ENCODE assay signal across 9 cellular contexts in genomic region chr9:127448112-127448805, GRCh38. TPM values are rescaled to one million over a fixed set of nuclear protein-coding genes. Genes with fewer than 3 reads are reported as not detected.
DNase-seq lines count a peak whose midpoint lies in the region; ATAC-seq lines count a peak whose summit lies in the region.
"Had no signal": no experiment of that assay in that cellular context is flagged by ENCODE, and none has a peak within 500 bp of the region (broad histone marks: within the 10 kb centered on the region; RNA-seq: fewer than 3 reads in every experiment).

No MANE protein-coding gene starts in this region.

- ATAC-seq in HG02973 (IDR thresholded peaks at IDR 0.05; ENCODE audit: unreplicated experiment), result no peak
- ATAC-seq in HG03280 (IDR thresholded peaks at IDR 0.05; ENCODE audit: unreplicated experiment), result no peak

- no peak overlapping the region for H3K4me3 ChIP-seq in CD4-positive, alpha-beta memory T cell (ENCODE audit: low read length in 2 of 2)
- H3K4me3 ChIP-seq in HUES64 (ENCODE audit: low read length), result peak overlapping the region; percentile 98
- peak overlapping the region; percentile 96 for H3K4me3 ChIP-seq in mesodermal cell (ENCODE audit: extremely low read depth, insufficient read depth, low read length, poor library complexity, severe bottlenecking)

- H3K9ac ChIP-seq in HUES64 (ENCODE audit: low read depth, low read length), result peak overlapping the region; percentile 100

- peaks cover 52 to 79% of the 10 kb centered on the region in 2 donors for H3K36me3 Mint-ChIP-seq in CD4-positive, alpha-beta memory T cell

- POLR2A ChIA-PET in CD4-positive, alpha-beta memory T cell (lab: Charles Lee; ENCODE audit: partially characterized antibody), result interaction anchor here (0.6 to 0.8 kb wide), 3 partner anchors 11 to 224 kb away, joined by 3 read pairs; no protein-coding TSS in a partner anchor

- peak overlapping the region; percentile 83 for H3K27ac ChIP-seq in CD4-positive, alpha-beta memory T cell (ENCODE audit: low read depth, low read length)
- peak overlapping the region; percentile 70 for H3K27ac ChIP-seq in HUES64 (ENCODE audit: low read depth, low read length)
- peak overlapping the region; percentile 17 for H3K27ac ChIP-seq in mesodermal cell (ENCODE audit: low read depth, low read length, severe bottlenecking)

- peaks cover 57% of the 10 kb centered on the region for H3K36me3 ChIP-seq in CD4-positive, alpha-beta memory T cell (ENCODE audit: insufficient read depth, low read length)
- H3K36me3 ChIP-seq in HUES64 (ENCODE audit: insufficient read depth, low read length) (peaks cover 72% of the 10 kb centered on the region), mesodermal cell (ENCODE audit: control insufficient read depth, insufficient read depth, low read length) (peaks cover 67% of the 10 kb centered on the region)

- H3K9me3 ChIP-seq in CD4-positive, alpha-beta memory T cell (ENCODE audit: control insufficient read depth in 1 of 2, low read length in 2 of 2), result no peaks in the 10 kb centered on the region
- H3K9me3 ChIP-seq in HUES64 (ENCODE audit: insufficient read depth, low read depth, low read length), result no peaks in the 10 kb centered on the region
- peaks cover 16% of the 10 kb centered on the region for H3K9me3 ChIP-seq in mesodermal cell (ENCODE audit: control insufficient read depth, low read length)

- peak overlapping the region in 6 of 7 donors; percentile 70 to 98 (median 96) for H3K27ac Mint-ChIP-seq in CD4-positive, alpha-beta memory T cell

- peaks cover 0 to 8% (median 0%) of the 10 kb centered on the region in 8 donors for H3K9me3 Mint-ChIP-seq in CD4-positive, alpha-beta memory T cell

- CTCF ChIA-PET in CD4-positive, alpha-beta memory T cell (lab: Charles Lee; ENCODE audit: partially characterized antibody), result no interaction called here

- intact Hi-C loops in CD4-positive, alpha-beta memory T cell (cut with micrococcal nuclease), result no loop called here

- no peak for DNase-seq in CD4-positive, alpha-beta memory T cell
- peak; percentile 79 for DNase-seq in amniotic epithelial cell (ENCODE audit: low read depth)
- no peak for DNase-seq in SK-N-DZ (ENCODE audit: low spot score)
- DNase-seq in DMS153 (lab: John Stamatoyannopoulos, UW), result no peak
- DNase-seq: SIG-M5 had no signal

- peaks cover 26 to 62% (median 39%) of the 10 kb centered on the region in 4 donors for H3K4me1 Mint-ChIP-seq in CD4-positive, alpha-beta memory T cell

- WGBS in HUES64, result 95% methylated on average over 8 of the region's 8 CpGs
- 96 to 98% methylated on average over 8 of the region's 8 CpGs for WGBS in mesodermal cell (ENCODE audit: insufficient coverage in 2 of 2), 2 experiments

- no peaks in the 10 kb centered on the region for H3K27me3 Mint-ChIP-seq in CD4-positive, alpha-beta memory T cell

- H3K4me1 ChIP-seq in CD4-positive, alpha-beta memory T cell (ENCODE audit: insufficient read depth, low read length), result peaks cover 29% of the 10 kb centered on the region
- H3K4me1 ChIP-seq in HUES64 (ENCODE audit: insufficient read depth, low read length) (peaks cover 5% of the 10 kb centered on the region; the same call in 1 of the 2 replicates), mesodermal cell (ENCODE audit: control insufficient read depth, insufficient read depth, low read length, poor library complexity, severe bottlenecking) (peaks cover 11% of the 10 kb centered on the region)

- H3K27me3 ChIP-seq in CD4-positive, alpha-beta memory T cell (ENCODE audit: insufficient read depth, low read length), result no peaks in the 10 kb centered on the region
- H3K27me3 ChIP-seq in HUES64 (ENCODE audit: insufficient read depth, low read length), result no peaks in the 10 kb centered on the region

- H3K4me3 Mint-ChIP-seq in CD4-positive, alpha-beta memory T cell, result peak overlapping the region in 6 of 8 donors; percentile 25 to 99 (median 42)

RNA-seq across cellular contexts. Expression of gene RPL12, which starts 2.9 kb away (rescaled TPM):
- total RNA-seq in CD4-positive, alpha-beta memory T cell, result 1,000 to 10,000 TPM; 1,622 to 1,664 TPM
- 1,000 to 10,000 TPM; 1,304 to 1,786 TPM for polyA plus RNA-seq in CD4-positive, alpha-beta memory T cell
- 1,412 TPM for polyA plus RNA-seq in HUES64 (2013, experiment 1 of 2)
- 1,543 TPM for polyA plus RNA-seq in HUES64 (2013, experiment 2 of 2)
- 1,589 TPM for polyA plus RNA-seq in mesodermal cell (2013, experiment 1 of 2)
- 1,467 TPM for polyA plus RNA-seq in mesodermal cell (2013, experiment 2 of 2)
- 1,887 and 2,362 TPM in 2 replicates for polyA plus RNA-seq in SK-N-DZ (2014; cell fraction: cytosol; rRNA removed)
- 1,256 and 1,841 TPM in 2 replicates for polyA plus RNA-seq in SK-N-DZ (2014; cell fraction: nucleus; rRNA removed)

RNA-seq across cellular contexts. Expression of gene LRSAM1, which starts 3.1 kb away (rescaled TPM):
- 10 to 100 TPM; 30.5 to 31.3 TPM for total RNA-seq in CD4-positive, alpha-beta memory T cell
- polyA plus RNA-seq in CD4-positive, alpha-beta memory T cell, result 1 to 10 TPM; 4.3 to 9.2 TPM
- 9.9 TPM for polyA plus RNA-seq in HUES64 (2013, experiment 1 of 2)
- polyA plus RNA-seq in HUES64 (2013, experiment 2 of 2), result 11.4 TPM
- polyA plus RNA-seq in mesodermal cell (2013, experiment 1 of 2), result 20.3 TPM
- polyA plus RNA-seq in mesodermal cell (2013, experiment 2 of 2), result 17.1 TPM
- polyA plus RNA-seq in SK-N-DZ (2014; cell fraction: cytosol; rRNA removed), result 18.6 and 18.9 TPM in 2 replicates
- 30.0 and 36.0 TPM in 2 replicates for polyA plus RNA-seq in SK-N-DZ (2014; cell fraction: nucleus; rRNA removed)

RNA-seq across cellular contexts. Expression of gene ZNF79, which starts 24.1 kb away (rescaled TPM):
- 10 to 100 TPM; 22.2 to 22.5 TPM for total RNA-seq in CD4-positive, alpha-beta memory T cell
- 1 to 10 TPM; 1.0 to 5.8 TPM for polyA plus RNA-seq in CD4-positive, alpha-beta memory T cell
- 5.8 TPM for polyA plus RNA-seq in HUES64 (2013, experiment 1 of 2)
- 5.2 TPM for polyA plus RNA-seq in HUES64 (2013, experiment 2 of 2)
- 6.5 TPM for polyA plus RNA-seq in mesodermal cell (2013, experiment 1 of 2)
- 6.5 TPM for polyA plus RNA-seq in mesodermal cell (2013, experiment 2 of 2)
- polyA plus RNA-seq in SK-N-DZ (2014; cell fraction: cytosol; rRNA removed), result 4.4 and 4.9 TPM in 2 replicates
- 4.1 and 5.1 TPM in 2 replicates for polyA plus RNA-seq in SK-N-DZ (2014; cell fraction: nucleus; rRNA removed)

RNA-seq across cellular contexts. Expression of gene SLC2A8, which starts 51.3 kb away (rescaled TPM):
- 1 to 10 TPM; 2.1 to 2.3 TPM for total RNA-seq in CD4-positive, alpha-beta memory T cell
- polyA plus RNA-seq in CD4-positive, alpha-beta memory T cell, result 1 to 10 TPM; 1.1 to 3.2 TPM
- 18.7 TPM for polyA plus RNA-seq in HUES64 (2013, experiment 1 of 2)
- polyA plus RNA-seq in HUES64 (2013, experiment 2 of 2), result 14.5 TPM
- polyA plus RNA-seq in mesodermal cell (2013, experiment 1 of 2), result 14.2 TPM
- polyA plus RNA-seq in mesodermal cell (2013, experiment 2 of 2), result 12.7 TPM
- 26.4 TPM in 2 replicates for polyA plus RNA-seq in SK-N-DZ (2014; cell fraction: cytosol; rRNA removed)
- 65.9 and 66.7 TPM in 2 replicates for polyA plus RNA-seq in SK-N-DZ (2014; cell fraction: nucleus; rRNA removed)

Comparison
In these comparisons a context has a peak if more than half of its experiments do, and no peak if none do; other contexts are left out.
1. H3K27ac ChIP-seq: peak in every context shown above with its lines; median percentile 83 in CD4-positive, alpha-beta memory T cell; 70 in HUES64; 17 in mesodermal cell.
2. H3K4me3 ChIP-seq: peak in HUES64 (single experiment) and mesodermal cell (single experiment); none in CD4-positive, alpha-beta memory T cell (0 of 2).